1 cellular context compared by ENCODE assay signal in the genomic region with DNA sequence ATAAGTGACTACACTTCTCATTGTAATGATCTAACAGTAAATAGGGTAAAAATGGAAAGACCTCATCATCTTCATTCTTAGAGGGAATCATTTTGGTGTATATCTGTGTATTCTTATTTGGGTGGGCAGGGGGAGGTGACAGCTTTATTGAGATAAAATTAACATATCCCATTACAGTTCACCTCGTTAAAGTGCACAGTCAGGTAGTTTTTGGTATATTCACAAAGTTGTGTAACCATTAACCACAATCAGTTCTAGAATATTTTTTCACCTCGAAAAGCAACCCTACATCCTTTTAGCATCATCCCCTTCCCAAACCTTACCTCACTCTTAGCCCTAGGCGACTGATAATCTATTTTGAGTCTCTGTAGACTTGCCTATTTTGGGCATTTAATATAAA.
TF ChIP-seq lines count a peak whose summit lies in the region.

No MANE protein-coding gene starts in this region.

TF ChIP-seq in GM23338, 12 proteins besides CTCF, POLR2A, EP300 and RAD21 (continued from another document):
- TF ChIP-seq, protein P1, sequence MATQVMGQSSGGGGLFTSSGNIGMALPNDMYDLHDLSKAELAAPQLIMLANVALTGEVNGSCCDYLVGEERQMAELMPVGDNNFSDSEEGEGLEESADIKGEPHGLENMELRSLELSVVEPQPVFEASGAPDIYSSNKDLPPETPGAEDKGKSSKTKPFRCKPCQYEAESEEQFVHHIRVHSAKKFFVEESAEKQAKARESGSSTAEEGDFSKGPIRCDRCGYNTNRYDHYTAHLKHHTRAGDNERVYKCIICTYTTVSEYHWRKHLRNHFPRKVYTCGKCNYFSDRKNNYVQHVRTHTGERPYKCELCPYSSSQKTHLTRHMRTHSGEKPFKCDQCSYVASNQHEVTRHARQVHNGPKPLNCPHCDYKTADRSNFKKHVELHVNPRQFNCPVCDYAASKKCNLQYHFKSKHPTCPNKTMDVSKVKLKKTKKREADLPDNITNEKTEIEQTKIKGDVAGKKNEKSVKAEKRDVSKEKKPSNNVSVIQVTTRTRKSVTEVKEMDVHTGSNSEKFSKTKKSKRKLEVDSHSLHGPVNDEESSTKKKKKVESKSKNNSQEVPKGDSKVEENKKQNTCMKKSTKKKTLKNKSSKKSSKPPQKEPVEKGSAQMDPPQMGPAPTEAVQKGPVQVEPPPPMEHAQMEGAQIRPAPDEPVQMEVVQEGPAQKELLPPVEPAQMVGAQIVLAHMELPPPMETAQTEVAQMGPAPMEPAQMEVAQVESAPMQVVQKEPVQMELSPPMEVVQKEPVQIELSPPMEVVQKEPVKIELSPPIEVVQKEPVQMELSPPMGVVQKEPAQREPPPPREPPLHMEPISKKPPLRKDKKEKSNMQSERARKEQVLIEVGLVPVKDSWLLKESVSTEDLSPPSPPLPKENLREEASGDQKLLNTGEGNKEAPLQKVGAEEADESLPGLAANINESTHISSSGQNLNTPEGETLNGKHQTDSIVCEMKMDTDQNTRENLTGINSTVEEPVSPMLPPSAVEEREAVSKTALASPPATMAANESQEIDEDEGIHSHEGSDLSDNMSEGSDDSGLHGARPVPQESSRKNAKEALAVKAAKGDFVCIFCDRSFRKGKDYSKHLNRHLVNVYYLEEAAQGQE (IDR thresholded peaks at IDR 0.05; ENCODE audit: unreplicated experiment), result no peak
